7 cellular contexts compared by ENCODE assay signal in the genomic region with DNA sequence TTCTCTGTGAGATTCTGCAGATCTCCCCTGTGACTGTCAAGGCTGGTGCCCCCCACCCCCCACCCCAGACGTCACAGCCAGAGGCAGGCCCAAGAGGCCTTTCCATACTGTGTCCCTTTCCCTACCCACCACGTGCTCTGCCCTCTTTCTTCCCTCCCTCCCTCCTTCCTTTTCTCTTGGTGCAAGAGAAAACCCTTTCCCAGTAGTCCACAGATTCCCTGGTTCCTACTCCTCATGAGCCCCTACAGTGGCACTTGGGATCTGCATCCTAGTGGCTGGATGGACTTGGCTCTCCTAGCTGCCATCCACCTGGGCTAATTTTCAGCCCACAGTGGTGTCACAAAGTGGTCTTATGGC. TPM values are rescaled to one million over a fixed set of nuclear protein-coding genes. Genes with fewer than 3 reads are reported as not detected.
DNase-seq lines count a peak whose midpoint lies in the region; ATAC-seq, FAIRE-seq and TF ChIP-seq lines count a peak whose summit lies in the region.

No MANE protein-coding gene starts in this region.

- peak overlapping the region in 1 of 2 experiments; percentile 50; a peak in 2 of 4 replicates for H3K4me3 ChIP-seq in DND-41 (ENCODE audit: low read depth in 1 of 2, low read length in 2 of 2)
- H3K4me3 ChIP-seq in K562: no peak overlapping the region
- no peak overlapping the region for H3K4me3 ChIP-seq in neural progenitor cell

- no peaks in the 10 kb centered on the region for H3K9me3 ChIP-seq in DND-41 (ENCODE audit: insufficient read depth, low read length, severe bottlenecking)
- H3K9me3 ChIP-seq in K562 (replicated peaks; ENCODE audit: control insufficient read depth, insufficient read depth, low read depth, low read length): no peaks in the 10 kb centered on the region
- H3K9me3 ChIP-seq in neural progenitor cell (ENCODE audit: low read depth): no peaks in the 10 kb centered on the region

- H2AFZ ChIP-seq in DND-41 (ENCODE audit: low read depth, low read length) (peak overlapping the region; percentile 59; the same call in 1 of the 2 replicates), K562 (ENCODE audit: low read depth, low read length) (peak overlapping the region; percentile 62), neural progenitor cell (replicated peaks) (no peak overlapping the region)

- no TSS peak for BruUV-seq in K562 (replicated peaks; lab: Mats Ljungman, UMichigan)

- H3K27me3 ChIP-seq in DND-41 (ENCODE audit: insufficient read depth, low read length, poor library complexity): no peaks in the 10 kb centered on the region
- H3K27me3 ChIP-seq in K562 (ENCODE audit: control insufficient read depth in 2 of 2, insufficient read depth in 2 of 2, low read length in 2 of 2): no peaks in the 10 kb centered on the region
- no peaks in the 10 kb centered on the region for H3K27me3 ChIP-seq in neural progenitor cell

- WGBS in K562 (ENCODE audit: insufficient coverage, low coverage, missing lambda C conversion rate): 41% methylated on average over 2 of the region's 2 CpGs

- no peaks in the 10 kb centered on the region for H3K9me1 ChIP-seq in K562 (ENCODE audit: control insufficient read depth, insufficient read depth, low read length)

- H3K4me2 ChIP-seq in DND-41 (ENCODE audit: insufficient read depth, low read length) (peak overlapping the region; percentile 69), K562 (ENCODE audit: insufficient read depth, low read length) (no peak overlapping the region; the same call in 1 of the 2 replicates), neural progenitor cell (no peak overlapping the region)

- H3K4me3 Mint-ChIP-seq in neural progenitor cell: no peak overlapping the region

- H3K4me1 ChIP-seq in DND-41 (ENCODE audit: insufficient read depth, low read length): peaks cover 71% of the 10 kb centered on the region
- peaks cover 46 to 56% of the 10 kb centered on the region in 2 experiments for H3K4me1 ChIP-seq in K562 (replicated peaks in 1 of 2; ENCODE audit: control insufficient read depth in 2 of 2, insufficient read depth in 2 of 2, low read length in 2 of 2)
- peaks cover 55% of the 10 kb centered on the region for H3K4me1 ChIP-seq in neural progenitor cell

- TF ChIP-seq RAD21 in Ishikawa (IDR thresholded peaks at IDR 0.05; ENCODE audit: low read depth): no peak
- no peak for TF ChIP-seq RAD21 in K562 (CRISPR knock-in tag; conservative IDR thresholded peaks at IDR 0.05 in 1 of 2, IDR thresholded peaks at IDR 0.05 in 1 of 2)

- TF ChIP-seq CTCF in DND-41 (IDR thresholded peaks at IDR 0.05; ENCODE audit: borderline replicate concordance, extremely low read depth, low read length, poor library complexity, severe bottlenecking): peak; percentile 14
- no peak for TF ChIP-seq CTCF in K562 (IDR thresholded peaks at IDR 0.05 in 2 of 3, conservative IDR thresholded peaks at IDR 0.05 in 1 of 3; ENCODE audit: insufficient read depth in 2 of 3, low read depth in 1 of 3, low read length in 3 of 3)
- no peak for TF ChIP-seq CTCF in neural progenitor cell (IDR thresholded peaks at IDR 0.05)

- peaks cover 48% of the 10 kb centered on the region for H4K20me1 ChIP-seq in DND-41 (ENCODE audit: insufficient read depth, low read length)
- no peaks in the 10 kb centered on the region for H4K20me1 ChIP-seq in K562 (replicated peaks; ENCODE audit: control insufficient read depth, insufficient read depth, low read length)
- H4K20me1 ChIP-seq in neural progenitor cell (ENCODE audit: low read depth): peaks cover 67% of the 10 kb centered on the region

- CTCF ChIA-PET in K562 (lab: Yijun Ruan, JAX; ENCODE audit: low intra/inter-chr PET ratio): no interaction called here

- peaks cover 41% of the 10 kb centered on the region for H3K4me1 Mint-ChIP-seq in neural progenitor cell

- no peaks in the 10 kb centered on the region for H3K9me3 Mint-ChIP-seq in neural progenitor cell

- no peak for DNase-seq in DND-41
- DNase-seq in K562 (ENCODE audit: extremely low read depth in 1 of 4, low spot score in 3 of 4): no peak
- DNase-seq in neural progenitor cell (ENCODE audit: low spot score): peak; percentile 11
- DNase-seq in NCI-H345 (lab: John Stamatoyannopoulos, UW): no peak
- DNase-seq in T1000 (lab: John Stamatoyannopoulos, UW): no peak
- DNase-seq in COLO829 (ENCODE audit: low spot score): no peak

- TF ChIP-seq POLR2A in K562 (conservative IDR thresholded peaks at IDR 0.05): no peak

- H3K36me3 Mint-ChIP-seq in neural progenitor cell: peaks cover 3% of the 10 kb centered on the region

- no peak overlapping the region for H3K27ac Mint-ChIP-seq in neural progenitor cell

- H3K27ac ChIP-seq in DND-41 (ENCODE audit: low read length) (peak overlapping the region; percentile 100), K562 (ENCODE audit: extremely low read depth, low read depth, low read length) (no peak overlapping the region), neural progenitor cell (no peak overlapping the region)

- peaks cover 5% of the 10 kb centered on the region for H3F3A ChIP-seq in neural progenitor cell (ENCODE audit: low read depth)

- H3K36me3 ChIP-seq in DND-41 (ENCODE audit: insufficient read depth, low read length) (peaks cover 32% of the 10 kb centered on the region), K562 (ENCODE audit: control insufficient read depth, insufficient read depth, low read length) (no peaks in the 10 kb centered on the region), neural progenitor cell (no peaks in the 10 kb centered on the region)

- ATAC-seq in DND-41 (ENCODE audit: insufficient read depth, low read depth) (no peak), K562 (no peak)

- peak overlapping the region; percentile 62 for H3K9ac ChIP-seq in DND-41 (ENCODE audit: low read depth, low read length)
- peak overlapping the region in 1 of 2 experiments; percentile 53; a peak in 2 of 4 replicates for H3K9ac ChIP-seq in K562 (ENCODE audit: insufficient read depth in 1 of 2, low read depth in 2 of 2, low read length in 2 of 2)
- no peak overlapping the region for H3K9ac ChIP-seq in neural progenitor cell

- in situ Hi-C loops in K562 (cut with MboI): no loop called here

- H3K79me2 ChIP-seq in DND-41 (ENCODE audit: insufficient read depth, low read length): peaks cover 94% of the 10 kb centered on the region
- H3K79me2 ChIP-seq in K562 (ENCODE audit: control insufficient read depth, insufficient read depth, low read length): peaks cover 7% of the 10 kb centered on the region; the same call in 1 of the 3 replicates
- peaks cover 32% of the 10 kb centered on the region for H3K79me2 ChIP-seq in neural progenitor cell (ENCODE audit: low read depth)

- POLR2A ChIA-PET in K562 (lab: Yijun Ruan, JAX): interaction anchor here (0.6 to 1.1 kb wide), 3 partner anchors 14 to 127 kb away, joined by 3 to 4 read pairs (median 3); no protein-coding TSS in a partner anchor

- no peaks in the 10 kb centered on the region for H3K27me3 Mint-ChIP-seq in neural progenitor cell (ENCODE audit: insufficient read depth, low read depth)

- TF ChIP-seq EP300 in Ishikawa (IDR thresholded peaks at IDR 0.05; ENCODE audit: borderline replicate concordance) (no peak), K562 (IDR thresholded peaks at IDR 0.05; ENCODE audit: low read length) (no peak)

- intact Hi-C loops in K562 (cut with micrococcal nuclease): no loop called here

- FAIRE-seq in K562 (lab: Jason Lieb, UNC): no peak

TF ChIP-seq in Ishikawa, 13 proteins besides CTCF, POLR2A, EP300 and RAD21:
- TF ChIP-seq, protein P1, sequence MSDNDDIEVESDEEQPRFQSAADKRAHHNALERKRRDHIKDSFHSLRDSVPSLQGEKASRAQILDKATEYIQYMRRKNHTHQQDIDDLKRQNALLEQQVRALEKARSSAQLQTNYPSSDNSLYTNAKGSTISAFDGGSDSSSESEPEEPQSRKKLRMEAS (IDR thresholded peaks at IDR 0.05): 0 out of 2 replicates have a peak, but pooled peaks have one; percentile 17
- no peak for TF ChIP-seq CEBPB (IDR thresholded peaks at IDR 0.05)
- TF ChIP-seq TEAD4 (IDR thresholded peaks at IDR 0.05): no peak
- TF ChIP-seq TCF12 (IDR thresholded peaks at IDR 0.05; ENCODE audit: low read depth): no peak
- TF ChIP-seq YY1 (IDR thresholded peaks at IDR 0.05; ENCODE audit: low read depth): no peak
- no peak for TF ChIP-seq TAF1 (IDR thresholded peaks at IDR 0.05; ENCODE audit: low read depth)

RNA-seq across cellular contexts. Expression of a gene that starts 35.1 kb away (rescaled TPM):
- total RNA-seq in K562 (2011; cell fraction: chromatin; rRNA removed; ENCODE audit: low replicate concordance): 3.0 and 4.1 TPM in 2 replicates
- 3.0 and 4.2 TPM in 2 replicates for total RNA-seq in K562 (2011; cell fraction: nucleolus; rRNA removed)
- total RNA-seq in K562 (2011; cell fraction: nucleoplasm; rRNA removed): 6.4 and 7.3 TPM in 2 replicates
- total RNA-seq in K562 (2014; rRNA removed) (6.4 and 6.5 TPM in 2 replicates), K562 (2014; rRNA removed; fragmentation: Illumina TruSeq; extraction: Trizol) (8.1 and 9.6 TPM in 2 replicates), K562 (2015; rRNA removed; fragmentation: Illumina TruSeq; extraction: Trizol) (4.5 and 6.1 TPM in 2 replicates), K562 (2021) (10.5 and 13.6 TPM in 2 replicates), neural progenitor cell (ENCODE audit: low replicate concordance) (11.9 and 25.1 TPM in 2 replicates)
- polyA plus RNA-seq in K562 (2011; rRNA removed) (4.1 and 4.8 TPM in 2 replicates), K562 (2014; fragmentation: Illumina TruSeq; extraction: Trizol) (5.9 TPM in 2 replicates), K562 (2014; fragmentation: Nextera tagmentation; extraction: Ambion mirVana) (1 to 10 TPM; 1.8 to 2.2 TPM), K562 (2014; rRNA removed) (3.0 and 3.3 TPM in 2 replicates)
- 2.1 and 2.7 TPM in 2 replicates for polyA plus RNA-seq in K562 (2011; cell fraction: cytosol; rRNA removed)
- 1.3 and 2.2 TPM in 2 replicates for polyA plus RNA-seq in K562 (2011; cell fraction: nucleus; rRNA removed)
- polyA plus RNA-seq in K562 (2012): 6.4 and 7.3 TPM in 2 replicates
- polyA minus RNA-seq in K562 (2011; rRNA and poly(A)+ RNA removed): 4.6 and 5.4 TPM in 2 replicates
- 3.5 and 4.4 TPM in 2 replicates for polyA minus RNA-seq in K562 (2011; cell fraction: cytosol; rRNA and poly(A)+ RNA removed)
- polyA minus RNA-seq in K562 (2011; cell fraction: nucleus; rRNA and poly(A)+ RNA removed): 1.00 and 1.3 TPM in 2 replicates
